In the genomic region with DNA sequence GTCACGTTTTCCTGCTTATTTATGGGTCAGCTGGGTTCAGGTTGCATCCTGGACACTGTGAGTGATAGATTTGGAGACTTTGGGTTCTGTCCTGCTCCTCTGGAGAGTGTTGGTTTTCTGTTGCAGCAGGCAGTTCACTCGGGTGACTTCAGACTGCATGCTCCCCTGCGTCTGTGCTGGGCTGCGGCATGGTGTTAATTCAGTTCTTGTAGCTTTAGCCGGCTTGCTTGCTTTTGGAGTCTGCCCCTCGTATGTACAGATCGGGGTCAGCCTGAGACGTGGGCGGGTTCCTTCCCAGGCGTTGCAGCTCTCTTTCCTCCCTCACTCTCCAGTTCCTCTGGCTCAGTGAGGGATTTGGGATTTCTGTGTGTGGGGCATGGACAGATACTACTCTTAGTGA, we compare ENCODE assay signal across 24 cellular contexts. TPM values are rescaled to one million over a fixed set of nuclear protein-coding genes. Genes with fewer than 3 reads are reported as not detected.
A peak's percentile ranks its signal among the peaks of the same experiment; 100 is the strongest.
DNase-seq lines count a peak whose midpoint lies in the region; ATAC-seq and TF ChIP-seq lines count a peak whose summit lies in the region.
"Had no signal": no experiment of that assay in that cellular context is flagged by ENCODE, and none has a peak within 500 bp of the region (broad histone marks: within the 10 kb centered on the region; RNA-seq: fewer than 3 reads in every experiment).

No MANE protein-coding gene starts in this region.

- POLR2A ChIA-PET in activated CD4-positive, alpha-beta T cell treated with anti-CD3 and anti-CD28 coated beads, Interleukin-2, amount 10 ng/mL, durations not matched to agents 7 days and 5 days (lab: Charles Lee) = no interaction called here
- POLR2A ChIA-PET in activated CD4-positive, alpha-beta T cell treated with anti-CD3 and anti-CD28 coated beads for 36 hours (lab: Charles Lee) = no interaction called here

- no peaks in the 10 kb centered on the region for H3K27me3 Mint-ChIP-seq in activated CD4-positive, alpha-beta T cell treated with anti-CD3 and anti-CD28 coated beads, Interleukin-2, amount 10 ng/mL, durations not matched to agents 7 days and 5 days
- H3K27me3 Mint-ChIP-seq in activated CD4-positive, alpha-beta T cell treated with anti-CD3 and anti-CD28 coated beads for 36 hours = no peaks in the 10 kb centered on the region
- H3K27me3 Mint-ChIP-seq: B cell; CD8-positive, alpha-beta memory T cell had no signal

- no peaks in the 10 kb centered on the region for H3K9me3 ChIP-seq in osteoblast (ENCODE audit: low read depth, low read length)
- H3K9me3 ChIP-seq: SJSA1 had no signal

- H3K79me2 ChIP-seq in osteoblast (ENCODE audit: insufficient read depth, low read length) = no peaks in the 10 kb centered on the region

- CTCF ChIA-PET in activated CD4-positive, alpha-beta T cell treated with anti-CD3 and anti-CD28 coated beads, Interleukin-2, amount 10 ng/mL, durations not matched to agents 7 days and 5 days (lab: Charles Lee) = no interaction called here
- CTCF ChIA-PET in activated CD4-positive, alpha-beta T cell treated with anti-CD3 and anti-CD28 coated beads for 36 hours (lab: Charles Lee) = no interaction called here

- no peak overlapping the region for H2AFZ ChIP-seq in osteoblast (ENCODE audit: low read length)

- no peak overlapping the region for H3K4me2 ChIP-seq in osteoblast (ENCODE audit: insufficient read depth, low read length)

- peaks cover 6% of the 10 kb centered on the region for H3K4me1 Mint-ChIP-seq in activated CD4-positive, alpha-beta T cell treated with anti-CD3 and anti-CD28 coated beads, Interleukin-2, amount 10 ng/mL, durations not matched to agents 7 days and 5 days
- H3K4me1 Mint-ChIP-seq in activated CD4-positive, alpha-beta T cell treated with anti-CD3 and anti-CD28 coated beads for 36 hours = peaks cover 4% of the 10 kb centered on the region

- H3K27me3 ChIP-seq in osteoblast (ENCODE audit: insufficient read depth, low read length) = no peaks in the 10 kb centered on the region
- H3K27me3 ChIP-seq: SJSA1 had no signal

- no peak overlapping the region for H3K4me3 ChIP-seq in osteoblast (ENCODE audit: insufficient read depth, low read length)
- H3K4me3 ChIP-seq: GM12878, SJSA1 had no signal

- no peaks in the 10 kb centered on the region for H3K9me3 Mint-ChIP-seq in activated CD4-positive, alpha-beta T cell treated with anti-CD3 and anti-CD28 coated beads, Interleukin-2, amount 10 ng/mL, durations not matched to agents 7 days and 5 days
- H3K9me3 Mint-ChIP-seq in activated CD4-positive, alpha-beta T cell treated with anti-CD3 and anti-CD28 coated beads for 36 hours (ENCODE audit: low read depth) = no peaks in the 10 kb centered on the region
- H3K9me3 Mint-ChIP-seq: CD8-positive, alpha-beta memory T cell had no signal

- no peak overlapping the region for H3K27ac ChIP-seq in osteoblast (ENCODE audit: low read depth, low read length)
- H3K27ac ChIP-seq: 22Rv1, C4-2B, SJSA1 had no signal

- no peaks in the 10 kb centered on the region for H4K20me1 ChIP-seq in osteoblast (ENCODE audit: insufficient read depth, low read length)

- TF ChIP-seq CTCF in osteoblast (IDR thresholded peaks at IDR 0.05; ENCODE audit: extremely low read depth, low read depth, low read length) (no peak), GM13976 (IDR thresholded peaks at IDR 0.05; ENCODE audit: borderline replicate concordance, control extremely low read depth, extremely low read depth, insufficient read depth, missing control alignments) (no peak)

- no peak for ATAC-seq in activated CD4-positive, alpha-beta T cell treated with anti-CD3 and anti-CD28 coated beads for 36 hours
- ATAC-seq in HG03565 (IDR thresholded peaks at IDR 0.05; ENCODE audit: unreplicated experiment) = no peak
- ATAC-seq: GM12878, PC-3 had no signal

- H3K4me3 Mint-ChIP-seq in activated CD4-positive, alpha-beta T cell treated with anti-CD3 and anti-CD28 coated beads, Interleukin-2, amount 10 ng/mL, durations not matched to agents 7 days and 5 days = no peak overlapping the region
- H3K4me3 Mint-ChIP-seq in activated CD4-positive, alpha-beta T cell treated with anti-CD3 and anti-CD28 coated beads for 36 hours = no peak overlapping the region
- H3K4me3 Mint-ChIP-seq: B cell had no signal

- H3K36me3 ChIP-seq in osteoblast (ENCODE audit: insufficient read depth, low read length) = peaks cover 40% of the 10 kb centered on the region

- peaks cover 52% of the 10 kb centered on the region for H3K36me3 Mint-ChIP-seq in activated CD4-positive, alpha-beta T cell treated with anti-CD3 and anti-CD28 coated beads, Interleukin-2, amount 10 ng/mL, durations not matched to agents 7 days and 5 days (ENCODE audit: low read depth)
- peaks cover 48% of the 10 kb centered on the region for H3K36me3 Mint-ChIP-seq in activated CD4-positive, alpha-beta T cell treated with anti-CD3 and anti-CD28 coated beads for 36 hours (ENCODE audit: low read depth)

- no peaks in the 10 kb centered on the region for H3K4me1 ChIP-seq in osteoblast (ENCODE audit: insufficient read depth, low read length)
- H3K4me1 ChIP-seq: SJSA1 had no signal

- no peak for DNase-seq in activated CD4-positive, alpha-beta T cell treated with anti-CD3 and anti-CD28 coated beads, Interleukin-2, amount 10 ng/mL, durations not matched to agents 7 days and 5 days
- DNase-seq in activated CD4-positive, alpha-beta T cell treated with anti-CD3 and anti-CD28 coated beads for 36 hours = no peak
- DNase-seq in inferior parietal cortex (ENCODE audit: extremely low spot score) = peak; percentile 7
- peak; percentile 9 for DNase-seq in osteoblast (ENCODE audit: insufficient read length, low spot score, missing footprints)
- no peak for DNase-seq in GM13976 (ENCODE audit: low spot score)
- DNase-seq in LoVo (ENCODE audit: low spot score) = no peak
- DNase-seq: CD8-positive, alpha-beta memory T cell; DMS 273 treated with DMSO at 0.1 percent for 48 hours; DMS79; EL; GDM1; NCI-H1092; NCI-H1436; NCI-H187; NCI-H2107; NCI-H524 treated with DMSO at 0.1 percent for 48 hours; NCI-H774; PC-3 had no signal

- in situ Hi-C loops in GM13976 (cut with MboI; ENCODE audit: low sequenced_read_pairs, unreplicated experiment) = no loop called here

- intact Hi-C loops in activated CD4-positive, alpha-beta T cell treated with anti-CD3 and anti-CD28 coated beads for 36 hours (cut with DNase I, micrococcal nuclease) = no loop called here

- H3K27ac Mint-ChIP-seq in activated CD4-positive, alpha-beta T cell treated with anti-CD3 and anti-CD28 coated beads, Interleukin-2, amount 10 ng/mL, durations not matched to agents 7 days and 5 days = peak overlapping the region; percentile 42
- no peak overlapping the region for H3K27ac Mint-ChIP-seq in activated CD4-positive, alpha-beta T cell treated with anti-CD3 and anti-CD28 coated beads for 36 hours
- H3K27ac Mint-ChIP-seq: B cell had no signal

RNA-seq across cellular contexts. Expression of gene PCNT, which starts 38.0 kb away (rescaled TPM):
- 10 to 100 TPM; 84.0 to 89.8 TPM for total RNA-seq in activated CD4-positive, alpha-beta T cell treated with anti-CD3 and anti-CD28 coated beads, Interleukin-2, amount 10 ng/mL, durations not matched to agents 7 days and 5 days
- total RNA-seq in activated CD4-positive, alpha-beta T cell treated with anti-CD3 and anti-CD28 coated beads for 36 hours = 10 to 100 TPM; 46.5 to 47.7 TPM
- total RNA-seq in osteoblast = 19.2 and 23.0 TPM in 2 replicates

RNA-seq across cellular contexts. Expression of gene C21orf58, which starts 38.3 kb away (rescaled TPM):
- 10 to 100 TPM; 67.5 to 68.3 TPM for total RNA-seq in activated CD4-positive, alpha-beta T cell treated with anti-CD3 and anti-CD28 coated beads, Interleukin-2, amount 10 ng/mL, durations not matched to agents 7 days and 5 days
- total RNA-seq in activated CD4-positive, alpha-beta T cell treated with anti-CD3 and anti-CD28 coated beads for 36 hours = 10 to 100 TPM; 27.4 to 33.0 TPM
- 2.2 and 3.2 TPM in 2 replicates for total RNA-seq in osteoblast

Comparison
In these comparisons a context has a peak if more than half of its experiments do, and no peak if none do; other contexts are left out.
1. DNase-seq: peak in inferior parietal cortex (single experiment) and osteoblast (single experiment); none in activated CD4-positive, alpha-beta T cell treated with anti-CD3 and anti-CD28 coated beads, Interleukin-2, amount 10 ng/mL, durations not matched to agents 7 days and 5 days (single experiment), activated CD4-positive, alpha-beta T cell treated with anti-CD3 and anti-CD28 coated beads for 36 hours (single experiment), GM13976 (single experiment) and LoVo (single experiment).